Comparison of ENCODE assay signal across 1 cellular context in genomic region chr6:45775026-45775697, GRCh38.
TF ChIP-seq lines count a peak whose summit lies in the region.

No MANE protein-coding gene starts in this region.

TF ChIP-seq in GM23338, 12 proteins besides CTCF, POLR2A, EP300 and RAD21 (continued from another document):
- TF ChIP-seq ZNF462 (CRISPR knock-in tag; IDR thresholded peaks at IDR 0.05) (no peak), NANOG (IDR thresholded peaks at IDR 0.05; ENCODE audit: borderline replicate concordance) (no peak), ZNF331 (CRISPR knock-in tag; IDR thresholded peaks at IDR 0.05; ENCODE audit: low read depth) (no peak)
